Comparison of ENCODE assay signal across 17 cellular contexts in the genomic region with DNA sequence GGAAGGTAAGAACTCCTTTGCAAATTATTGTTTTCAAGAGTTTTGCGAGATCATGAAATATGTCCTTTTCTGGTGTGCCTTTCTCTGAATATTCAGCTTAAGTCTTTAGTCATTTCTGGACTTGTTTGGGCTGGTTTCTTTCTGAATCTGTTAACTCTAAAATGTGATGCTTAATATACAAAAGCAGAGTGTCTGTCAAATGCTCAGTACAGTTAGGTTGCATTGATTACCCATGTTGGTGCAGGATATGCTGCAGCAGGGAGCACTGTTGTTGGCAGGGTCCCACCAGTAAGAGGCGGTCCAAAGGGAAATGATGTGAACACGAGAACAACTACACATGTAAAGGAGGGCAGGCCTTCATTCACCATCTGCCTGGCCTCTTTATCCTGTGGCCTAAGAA. TPM values are rescaled to one million over a fixed set of nuclear protein-coding genes. Genes with fewer than 3 reads are reported as not detected.
DNase-seq lines count a peak whose midpoint lies in the region; ATAC-seq and TF ChIP-seq lines count a peak whose summit lies in the region.
"Had no signal": no experiment of that assay in that cellular context is flagged by ENCODE, and none has a peak within 500 bp of the region (broad histone marks: within the 10 kb centered on the region; RNA-seq: fewer than 3 reads in every experiment).

No MANE protein-coding gene starts in this region.

- H3K36me3 ChIP-seq in endodermal cell (ENCODE audit: control insufficient read depth, insufficient read depth, low read length) (peaks cover 69% of the 10 kb centered on the region), mucosa of descending colon (ENCODE audit: low read depth) (peaks cover 34% of the 10 kb centered on the region)

- H3K27me3 ChIP-seq in endodermal cell (ENCODE audit: control insufficient read depth, insufficient read depth, low read length, poor library complexity, severe bottlenecking) = no peaks in the 10 kb centered on the region

- peak overlapping the region; percentile 22 for H3K27ac Mint-ChIP-seq in activated naive CD8-positive, alpha-beta T cell treated with anti-CD3 and anti-CD28 coated beads, Interleukin-2, amount 50 U/mL, for 24 hours
- no peak overlapping the region for H3K27ac Mint-ChIP-seq in activated naive CD8-positive, alpha-beta T cell treated with anti-CD3 and anti-CD28 coated beads for 36 hours
- H3K27ac Mint-ChIP-seq in T-helper 1 cell treated with Interleukin-12 subunit alpha and Interleukin-12 subunit beta and Interleukin-4 antibody, amounts not matched to agents 30 μg/mL and 1 μg/mL, for 36 hours = peak overlapping the region; percentile 41
- H3K27ac Mint-ChIP-seq in endodermal cell = peak overlapping the region; percentile 48
- H3K27ac Mint-ChIP-seq in stimulated activated memory B cell treated with anti-CD40 and anti-IgM and Interleukin-4, amounts not matched to agents 10 μg/mL and 1 μg/mL and 100 μg/mL, for 72 hours = peak overlapping the region; percentile 12

- no peaks in the 10 kb centered on the region for H3K4me1 ChIP-seq in endodermal cell (ENCODE audit: control insufficient read depth, insufficient read depth, low read length)
- no peaks in the 10 kb centered on the region for H3K4me1 ChIP-seq in mucosa of descending colon (ENCODE audit: low read depth)

- no peak overlapping the region for H3K4me3 Mint-ChIP-seq in activated naive CD8-positive, alpha-beta T cell treated with anti-CD3 and anti-CD28 coated beads, Interleukin-2, amount 50 U/mL, for 24 hours
- no peak overlapping the region for H3K4me3 Mint-ChIP-seq in activated naive CD8-positive, alpha-beta T cell treated with anti-CD3 and anti-CD28 coated beads for 36 hours
- H3K4me3 Mint-ChIP-seq in T-helper 1 cell treated with Interleukin-12 subunit alpha and Interleukin-12 subunit beta and Interleukin-4 antibody, amounts not matched to agents 30 μg/mL and 1 μg/mL, for 36 hours = no peak overlapping the region
- no peak overlapping the region for H3K4me3 Mint-ChIP-seq in endodermal cell
- no peak overlapping the region for H3K4me3 Mint-ChIP-seq in stimulated activated memory B cell treated with anti-CD40 and anti-IgM and Interleukin-4, amounts not matched to agents 10 μg/mL and 1 μg/mL and 100 μg/mL, for 72 hours
- H3K4me3 Mint-ChIP-seq: H9 had no signal

- no peak for ATAC-seq in activated naive CD8-positive, alpha-beta T cell treated with anti-CD3 and anti-CD28 coated beads, Interleukin-2, amount 50 U/mL, for 24 hours
- no peak for ATAC-seq in stimulated activated memory B cell treated with anti-CD40 and anti-IgM and Interleukin-4, amounts not matched to agents 10 μg/mL and 1 μg/mL and 100 μg/mL, for 72 hours
- ATAC-seq in mucosa of descending colon = no peak

- H3K4me3 ChIP-seq in endodermal cell (ENCODE audit: low read length) (no peak overlapping the region), mucosa of descending colon (no peak overlapping the region)

- no peak overlapping the region for H3K27ac ChIP-seq in endodermal cell (ENCODE audit: low read depth, low read length)
- H3K27ac ChIP-seq: C4-2B, KMS-11 had no signal

- DNase-seq in activated naive CD8-positive, alpha-beta T cell treated with anti-CD3 and anti-CD28 coated beads, Interleukin-2, amount 50 U/mL, for 24 hours = no peak
- no peak for DNase-seq in activated naive CD8-positive, alpha-beta T cell treated with anti-CD3 and anti-CD28 coated beads for 36 hours
- DNase-seq in endodermal cell (no peak), mucosa of descending colon (no peak)
- DNase-seq in effector CD8-positive, alpha-beta T cell (lab: John Stamatoyannopoulos, UW) = no peak
- DNase-seq: ACHN, DMS79 treated with DMSO at 0.1 percent for 48 hours, H9, MV-4-11, NCI-H1694 treated with DMSO at 0.1 percent for 48 hours, NCI-H774, OCI-M1, SHP77 had no signal

- peaks cover 39% of the 10 kb centered on the region for H3K36me3 Mint-ChIP-seq in activated naive CD8-positive, alpha-beta T cell treated with anti-CD3 and anti-CD28 coated beads, Interleukin-2, amount 50 U/mL, for 24 hours (ENCODE audit: low read depth)
- H3K36me3 Mint-ChIP-seq in activated naive CD8-positive, alpha-beta T cell treated with anti-CD3 and anti-CD28 coated beads for 36 hours = peaks cover 19% of the 10 kb centered on the region
- peaks cover 40% of the 10 kb centered on the region for H3K36me3 Mint-ChIP-seq in T-helper 1 cell treated with Interleukin-12 subunit alpha and Interleukin-12 subunit beta and Interleukin-4 antibody, amounts not matched to agents 30 μg/mL and 1 μg/mL, for 36 hours (ENCODE audit: low read depth)
- H3K36me3 Mint-ChIP-seq in endodermal cell (ENCODE audit: low read depth) = peaks cover 79% of the 10 kb centered on the region
- H3K36me3 Mint-ChIP-seq in stimulated activated memory B cell treated with anti-CD40 and anti-IgM and Interleukin-4, amounts not matched to agents 10 μg/mL and 1 μg/mL and 100 μg/mL, for 72 hours = peaks cover 61% of the 10 kb centered on the region

- H3K27me3 Mint-ChIP-seq in activated naive CD8-positive, alpha-beta T cell treated with anti-CD3 and anti-CD28 coated beads, Interleukin-2, amount 50 U/mL, for 24 hours = no peaks in the 10 kb centered on the region
- no peaks in the 10 kb centered on the region for H3K27me3 Mint-ChIP-seq in activated naive CD8-positive, alpha-beta T cell treated with anti-CD3 and anti-CD28 coated beads for 36 hours
- H3K27me3 Mint-ChIP-seq in T-helper 1 cell treated with Interleukin-12 subunit alpha and Interleukin-12 subunit beta and Interleukin-4 antibody, amounts not matched to agents 30 μg/mL and 1 μg/mL, for 36 hours (ENCODE audit: low read depth) = no peaks in the 10 kb centered on the region
- no peaks in the 10 kb centered on the region for H3K27me3 Mint-ChIP-seq in endodermal cell (ENCODE audit: insufficient read depth)
- H3K27me3 Mint-ChIP-seq in stimulated activated memory B cell treated with anti-CD40 and anti-IgM and Interleukin-4, amounts not matched to agents 10 μg/mL and 1 μg/mL and 100 μg/mL, for 72 hours = no peaks in the 10 kb centered on the region

- peaks cover 4% of the 10 kb centered on the region for H3K4me1 Mint-ChIP-seq in activated naive CD8-positive, alpha-beta T cell treated with anti-CD3 and anti-CD28 coated beads, Interleukin-2, amount 50 U/mL, for 24 hours
- peaks cover 2% of the 10 kb centered on the region for H3K4me1 Mint-ChIP-seq in activated naive CD8-positive, alpha-beta T cell treated with anti-CD3 and anti-CD28 coated beads for 36 hours
- H3K4me1 Mint-ChIP-seq in T-helper 1 cell treated with Interleukin-12 subunit alpha and Interleukin-12 subunit beta and Interleukin-4 antibody, amounts not matched to agents 30 μg/mL and 1 μg/mL, for 36 hours (ENCODE audit: low read depth) = no peaks in the 10 kb centered on the region
- no peaks in the 10 kb centered on the region for H3K4me1 Mint-ChIP-seq in endodermal cell
- H3K4me1 Mint-ChIP-seq in stimulated activated memory B cell treated with anti-CD40 and anti-IgM and Interleukin-4, amounts not matched to agents 10 μg/mL and 1 μg/mL and 100 μg/mL, for 72 hours = no peaks in the 10 kb centered on the region
- H3K4me1 Mint-ChIP-seq: H9 had no signal

- WGBS in endodermal cell (ENCODE audit: insufficient coverage in 1 of 2, insufficient read length in 1 of 2), 2 experiments = 99 to 100% methylated on average over 1 to 3 of the region's 3 CpGs

- TF ChIP-seq CTCF in endodermal cell (conservative IDR thresholded peaks at IDR 0.05) (no peak), mucosa of descending colon (IDR thresholded peaks at IDR 0.05) (no peak)

- no peaks in the 10 kb centered on the region for H3K9me3 ChIP-seq in endodermal cell (ENCODE audit: control insufficient read depth, low read length)
- H3K9me3 ChIP-seq in mucosa of descending colon = no peaks in the 10 kb centered on the region

- intact Hi-C loops in mucosa of descending colon (cut with DNase I, micrococcal nuclease) = no loop called here

- no peak overlapping the region for H3K9ac ChIP-seq in endodermal cell (ENCODE audit: extremely low read depth, low read length, poor library complexity, severe bottlenecking)
- H3K9ac ChIP-seq: KMS-11 had no signal

- H3K9me3 Mint-ChIP-seq in activated naive CD8-positive, alpha-beta T cell treated with anti-CD3 and anti-CD28 coated beads, Interleukin-2, amount 50 U/mL, for 24 hours = no peaks in the 10 kb centered on the region
- no peaks in the 10 kb centered on the region for H3K9me3 Mint-ChIP-seq in activated naive CD8-positive, alpha-beta T cell treated with anti-CD3 and anti-CD28 coated beads for 36 hours
- no peaks in the 10 kb centered on the region for H3K9me3 Mint-ChIP-seq in T-helper 1 cell treated with Interleukin-12 subunit alpha and Interleukin-12 subunit beta and Interleukin-4 antibody, amounts not matched to agents 30 μg/mL and 1 μg/mL, for 36 hours
- H3K9me3 Mint-ChIP-seq in endodermal cell = no peaks in the 10 kb centered on the region
- H3K9me3 Mint-ChIP-seq in stimulated activated memory B cell treated with anti-CD40 and anti-IgM and Interleukin-4, amounts not matched to agents 10 μg/mL and 1 μg/mL and 100 μg/mL, for 72 hours = no peaks in the 10 kb centered on the region
- H3K9me3 Mint-ChIP-seq: H9 had no signal

RNA-seq across cellular contexts. Expression of gene SPTAN1, which starts 47.7 kb away (rescaled TPM):
- 100 to 1,000 TPM; 142 to 143 TPM for total RNA-seq in activated naive CD8-positive, alpha-beta T cell treated with anti-CD3 and anti-CD28 coated beads for 36 hours
- total RNA-seq in endodermal cell = 100 to 1,000 TPM; 309 to 319 TPM
- polyA plus RNA-seq in endodermal cell (2013, experiment 1 of 2) = 190 TPM
- polyA plus RNA-seq in endodermal cell (2013, experiment 2 of 2) = 174 TPM
- total RNA-seq in mucosa of descending colon = 100 to 1,000 TPM; 235 to 322 (median 321) TPM

RNA-seq across cellular contexts. Expression of gene DYNC2I2, which starts 56.5 kb away (rescaled TPM):
- 10 to 100 TPM; 34.3 to 38.1 TPM for total RNA-seq in activated naive CD8-positive, alpha-beta T cell treated with anti-CD3 and anti-CD28 coated beads for 36 hours
- total RNA-seq in endodermal cell (100 to 1,000 TPM in 1 of 2 donors, 10 to 100 TPM in 1; 87.8 to 119 TPM), mucosa of descending colon (10 to 100 TPM; 36.7 to 46.3 (median 43.7) TPM)
- polyA plus RNA-seq in endodermal cell (2013, experiment 1 of 2) = 83.9 TPM
- polyA plus RNA-seq in endodermal cell (2013, experiment 2 of 2) = 77.9 TPM
